ENCODE assay signal across 25 cellular contexts in genomic region chr19:12145348-12145747, GRCh38.
"Had no signal": no experiment of that assay in that cellular context is flagged by ENCODE, and none has a peak within 500 bp of the region (broad histone marks: within the 10 kb centered on the region; RNA-seq: fewer than 3 reads in every experiment).

No MANE protein-coding gene starts in this region.

- H2AFZ ChIP-seq: neural progenitor cell, parathyroid adenoma had no signal

- ATAC-seq: left lobe of liver; naive thymus-derived CD4-positive, alpha-beta T cell; stimulated activated effector memory CD8-positive, alpha-beta T cell treated with anti-CD3 and anti-CD28 coated beads, Interleukin-12 subunit alpha, Interleukin-12 subunit beta, amount 100 ng/mL, for 72 hours; stimulated activated naive CD8-positive, alpha-beta T cell treated with anti-CD3 and anti-CD28 coated beads, Interleukin-15, Interleukin-2, amounts not matched to agents 100 U/mL and 50 U/mL, for 24 hours had no signal

- H3K4me3 ChIP-seq: colonic mucosa, neural progenitor cell, prostate gland, right atrium auricular region, sigmoid colon, testis, tibial artery had no signal

- H3K79me2 ChIP-seq: parathyroid adenoma had no signal

- H3K36me3 ChIP-seq: colonic mucosa had no signal

- FAIRE-seq: frontal cortex, keratinocyte had no signal

- H3K4me2 ChIP-seq: neural progenitor cell had no signal

- H3K4me3 Mint-ChIP-seq: dendritic cell treated with granulocyte-macrophage colony-stimulating factor and Interleukin-4, amounts not matched to agents 40 ng/mL and 50 ng/mL, for 4 days; naive thymus-derived CD4-positive, alpha-beta T cell; nephron; neural progenitor cell; stimulated activated effector memory CD8-positive, alpha-beta T cell treated with anti-CD3 and anti-CD28 coated beads, Interleukin-12 subunit alpha, Interleukin-12 subunit beta, amount 100 ng/mL, for 72 hours; type B pancreatic cell had no signal

- DNase-seq: colonic mucosa; effector CD8-positive, alpha-beta T cell; hypothalamus; mammary epithelial cell; mesendoderm; midbrain; naive thymus-derived CD4-positive, alpha-beta T cell; sigmoid colon; stimulated activated CD4-positive, alpha-beta T cell treated with anti-CD3 and anti-CD28 coated beads, Interleukin-2, amount 100 ng/mL, for 24 hours; stimulated activated CD4-positive, alpha-beta T cell treated with anti-CD3 and anti-CD28 coated beads, Interleukin-4, amount 100 ng/mL, for 24 hours; stimulated activated naive CD8-positive, alpha-beta T cell treated with anti-CD3 and anti-CD28 coated beads, Interleukin-15, Interleukin-2, amounts not matched to agents 100 U/mL and 50 U/mL, for 24 hours; substantia nigra; testis; tibial artery had no signal

- H3K4me1 ChIP-seq: neural progenitor cell had no signal

- H3K27me3 ChIP-seq: colonic mucosa, neural progenitor cell, right atrium auricular region, sigmoid colon, testis, tibial artery had no signal

- H3K27ac Mint-ChIP-seq: dendritic cell treated with granulocyte-macrophage colony-stimulating factor and Interleukin-4, amounts not matched to agents 40 ng/mL and 50 ng/mL, for 4 days; naive thymus-derived CD4-positive, alpha-beta T cell; nephron; neural progenitor cell; stimulated activated effector memory CD8-positive, alpha-beta T cell treated with anti-CD3 and anti-CD28 coated beads, Interleukin-12 subunit alpha, Interleukin-12 subunit beta, amount 100 ng/mL, for 72 hours; type B pancreatic cell had no signal

- H3K27ac ChIP-seq: colonic mucosa, neural progenitor cell, parathyroid adenoma, prostate gland, right atrium auricular region, sigmoid colon, testis, tibial artery had no signal

- H3K9ac ChIP-seq: neural progenitor cell, parathyroid adenoma had no signal

- H3K27me3 Mint-ChIP-seq: dendritic cell treated with granulocyte-macrophage colony-stimulating factor and Interleukin-4, amounts not matched to agents 40 ng/mL and 50 ng/mL, for 4 days; naive thymus-derived CD4-positive, alpha-beta T cell; type B pancreatic cell had no signal

- H3K9me3 ChIP-seq: colonic mucosa, prostate gland, testis, tibial artery had no signal
